3 cellular contexts compared by ENCODE assay signal in the genomic region with DNA sequence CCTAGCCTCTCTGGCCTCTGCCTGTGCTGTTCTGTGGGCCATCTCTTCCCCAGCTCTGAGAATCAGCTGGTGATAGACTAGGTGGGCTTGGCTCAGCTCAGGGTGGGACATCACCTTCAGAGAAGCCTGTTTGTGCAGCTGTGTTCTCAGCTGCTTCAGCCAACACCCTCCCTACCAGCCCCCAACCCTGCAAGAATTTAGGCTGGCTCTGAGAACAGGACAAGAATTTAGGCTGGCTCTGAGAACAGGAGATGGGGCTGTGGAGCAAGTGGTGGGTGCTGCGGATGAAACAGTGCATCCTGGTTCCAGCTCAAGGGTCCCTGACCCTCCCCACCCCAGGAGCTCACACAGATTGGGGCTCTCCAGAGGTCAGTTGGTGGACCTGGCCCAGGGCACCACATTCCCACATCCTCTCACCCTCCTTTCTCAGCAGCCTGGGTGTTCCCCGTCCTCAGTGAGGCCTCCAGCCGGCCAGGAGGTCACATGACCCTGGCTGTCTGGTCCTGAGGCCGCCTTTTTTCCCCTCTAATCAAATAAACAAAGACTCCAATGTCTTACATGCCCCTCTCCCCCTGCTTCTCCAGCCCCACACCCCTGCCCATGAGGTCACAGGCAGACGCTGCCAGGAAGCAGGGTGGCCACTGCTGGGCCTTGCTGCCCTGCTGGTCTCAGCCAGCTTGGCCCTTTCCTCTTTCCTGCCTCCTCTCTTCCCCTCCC.
TF ChIP-seq lines count a peak whose summit lies in the region.

No MANE protein-coding gene starts in this region.

TF ChIP-seq in IMR-90, 13 proteins besides CTCF, POLR2A, EP300 and RAD21:
- TF ChIP-seq CHD1 (IDR thresholded peaks at IDR 0.05; ENCODE audit: low read depth, low read length) (no peak), MAZ (IDR thresholded peaks at IDR 0.05; ENCODE audit: borderline replicate concordance, low read depth, low read length) (peak; percentile 80), RFX5 (IDR thresholded peaks at IDR 0.05; ENCODE audit: low read depth, low read length) (no peak), RCOR1 (IDR thresholded peaks at IDR 0.05; ENCODE audit: insufficient replicate concordance, low read length) (no peak), NFE2L2 (IDR thresholded peaks at IDR 0.05; ENCODE audit: low read depth, low read length) (no peak), SMC3 (IDR thresholded peaks at IDR 0.05; ENCODE audit: low read depth, low read length) (no peak; the same call in 1 of the 2 replicates), BHLHE40 (IDR thresholded peaks at IDR 0.05; ENCODE audit: low read depth, low read length) (peak; percentile 54)
- TF ChIP-seq, protein P1, sequence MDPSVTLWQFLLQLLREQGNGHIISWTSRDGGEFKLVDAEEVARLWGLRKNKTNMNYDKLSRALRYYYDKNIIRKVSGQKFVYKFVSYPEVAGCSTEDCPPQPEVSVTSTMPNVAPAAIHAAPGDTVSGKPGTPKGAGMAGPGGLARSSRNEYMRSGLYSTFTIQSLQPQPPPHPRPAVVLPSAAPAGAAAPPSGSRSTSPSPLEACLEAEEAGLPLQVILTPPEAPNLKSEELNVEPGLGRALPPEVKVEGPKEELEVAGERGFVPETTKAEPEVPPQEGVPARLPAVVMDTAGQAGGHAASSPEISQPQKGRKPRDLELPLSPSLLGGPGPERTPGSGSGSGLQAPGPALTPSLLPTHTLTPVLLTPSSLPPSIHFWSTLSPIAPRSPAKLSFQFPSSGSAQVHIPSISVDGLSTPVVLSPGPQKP (IDR thresholded peaks at IDR 0.05; ENCODE audit: borderline replicate concordance, low read depth, low read length), result no peak
- TF ChIP-seq, protein P2, sequence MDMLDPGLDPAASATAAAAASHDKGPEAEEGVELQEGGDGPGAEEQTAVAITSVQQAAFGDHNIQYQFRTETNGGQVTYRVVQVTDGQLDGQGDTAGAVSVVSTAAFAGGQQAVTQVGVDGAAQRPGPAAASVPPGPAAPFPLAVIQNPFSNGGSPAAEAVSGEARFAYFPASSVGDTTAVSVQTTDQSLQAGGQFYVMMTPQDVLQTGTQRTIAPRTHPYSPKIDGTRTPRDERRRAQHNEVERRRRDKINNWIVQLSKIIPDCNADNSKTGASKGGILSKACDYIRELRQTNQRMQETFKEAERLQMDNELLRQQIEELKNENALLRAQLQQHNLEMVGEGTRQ (IDR thresholded peaks at IDR 0.05; ENCODE audit: low read depth, low read length), result peak; percentile 88

TF ChIP-seq in K562, 482 proteins besides CTCF, POLR2A, EP300 and RAD21 (continues in another document):
- TF ChIP-seq, protein P3, sequence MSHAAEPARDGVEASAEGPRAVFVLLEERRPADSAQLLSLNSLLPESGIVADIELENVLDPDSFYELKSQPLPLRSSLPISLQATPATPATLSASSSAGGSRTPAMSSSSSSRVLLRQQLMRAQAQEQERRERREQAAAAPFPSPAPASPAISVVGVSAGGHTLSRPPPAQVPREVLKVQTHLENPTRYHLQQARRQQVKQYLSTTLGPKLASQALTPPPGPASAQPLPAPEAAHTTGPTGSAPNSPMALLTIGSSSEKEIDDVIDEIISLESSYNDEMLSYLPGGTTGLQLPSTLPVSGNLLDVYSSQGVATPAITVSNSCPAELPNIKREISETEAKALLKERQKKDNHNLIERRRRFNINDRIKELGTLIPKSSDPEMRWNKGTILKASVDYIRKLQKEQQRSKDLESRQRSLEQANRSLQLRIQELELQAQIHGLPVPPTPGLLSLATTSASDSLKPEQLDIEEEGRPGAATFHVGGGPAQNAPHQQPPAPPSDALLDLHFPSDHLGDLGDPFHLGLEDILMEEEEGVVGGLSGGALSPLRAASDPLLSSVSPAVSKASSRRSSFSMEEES (CRISPR knock-in tag; IDR thresholded peaks at IDR 0.05), result peak; percentile 62
- TF ChIP-seq TOE1 (IDR thresholded peaks at IDR 0.05; ENCODE audit: borderline replicate concordance) (peak; percentile 53; the same call in 1 of the 2 replicates), TOE1 (CRISPR knock-in tag; IDR thresholded peaks at IDR 0.05; ENCODE audit: borderline replicate concordance, low read depth) (no peak)
- TF ChIP-seq, protein P2 (CRISPR knock-in tag; IDR thresholded peaks at IDR 0.05), result peak; percentile 55

TF ChIP-seq in GM12891, 5 proteins besides CTCF, POLR2A, EP300 and RAD21:
- TF ChIP-seq POU2F2 (IDR thresholded peaks at IDR 0.05; ENCODE audit: low read depth, low read length) (no peak), PAX5 (IDR thresholded peaks at IDR 0.05; ENCODE audit: insufficient read depth, low read length, severe bottlenecking) (no peak), TAF1 (IDR thresholded peaks at IDR 0.05; ENCODE audit: low read depth, low read length) (no peak), POLR2AphosphoS5 (IDR thresholded peaks at IDR 0.05; ENCODE audit: low read depth, low read length) (no peak), SPI1 (IDR thresholded peaks at IDR 0.05; ENCODE audit: low read depth, low read length) (no peak)
TF ChIP-seq in GM12891: peak in this region for 0.
